Comparison of ENCODE assay signal across 21 cellular contexts in the genomic region with DNA sequence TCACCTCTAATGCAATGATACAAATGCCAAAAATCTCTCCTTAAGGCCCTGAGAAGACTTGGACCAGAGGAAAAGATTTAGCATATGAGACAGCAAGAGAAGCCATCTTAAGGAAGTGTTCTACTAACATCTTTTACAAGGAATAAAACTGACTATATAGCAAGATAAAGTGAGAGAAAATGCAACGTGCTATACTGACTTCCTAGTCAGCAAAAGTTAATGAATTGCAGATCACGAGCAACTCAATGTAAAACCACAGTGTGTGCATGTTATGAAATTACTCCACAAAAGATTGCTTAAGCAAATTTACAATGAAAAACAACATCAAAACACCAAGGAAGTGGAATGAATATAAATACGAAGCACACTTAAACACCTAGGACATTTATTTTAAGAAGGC.
"Had no signal": no experiment of that assay in that cellular context is flagged by ENCODE, and none has a peak within 500 bp of the region (broad histone marks: within the 10 kb centered on the region; RNA-seq: fewer than 3 reads in every experiment).

No MANE protein-coding gene starts in this region.

- H3K27ac ChIP-seq: coronary artery, foreskin keratinocyte, hepatocyte, sigmoid colon, skin epidermis, stomach had no signal

- H3K27ac Mint-ChIP-seq: endodermal cell; naive thymus-derived CD4-positive, alpha-beta T cell; nephron progenitor cell had no signal

- H3K36me3 Mint-ChIP-seq: naive thymus-derived CD4-positive, alpha-beta T cell had no signal

- H3K9me3 Mint-ChIP-seq: endodermal cell; naive thymus-derived CD4-positive, alpha-beta T cell; nephron progenitor cell had no signal

- H3K9me3 ChIP-seq: sigmoid colon, stomach had no signal

- ATAC-seq: foreskin keratinocyte; left cardiac atrium; left ventricle myocardium superior; naive thymus-derived CD4-positive, alpha-beta T cell had no signal

- H3K4me3 Mint-ChIP-seq: endodermal cell; naive thymus-derived CD4-positive, alpha-beta T cell; nephron progenitor cell had no signal

- H3K36me3 ChIP-seq: sigmoid colon, stomach had no signal

- H3K27me3 ChIP-seq: foreskin keratinocyte, hepatocyte, sigmoid colon, stomach had no signal

- H3K4me1 ChIP-seq: sigmoid colon, stomach had no signal

- H3K4me1 Mint-ChIP-seq: endodermal cell; naive thymus-derived CD4-positive, alpha-beta T cell had no signal

- DNase-seq: effector CD4-positive, alpha-beta T cell; endodermal cell; erythroblast; foreskin keratinocyte; head of caudate nucleus; kidney; left cardiac atrium; left ventricle myocardium superior; naive thymus-derived CD4-positive, alpha-beta T cell; nephron progenitor cell; posterior cingulate gyrus; sigmoid colon; stimulated activated CD4-positive, alpha-beta T cell treated with anti-CD3 and anti-CD28 coated beads, Interleukin-12 subunit alpha, Interleukin-12 subunit beta, amount 100 ng/mL, for 4 hours; stimulated activated naive CD4-positive, alpha-beta T cell; stomach; substantia nigra; trophoblast cell had no signal

- H3K4me3 ChIP-seq: coronary artery, hepatocyte, lung, sigmoid colon, skin epidermis, stomach had no signal
